8 cellular contexts compared by ENCODE assay signal in genomic region chr2:174248187-174248997, GRCh38. TPM values are rescaled to one million over a fixed set of nuclear protein-coding genes. Genes with fewer than 3 reads are reported as not detected.
A peak's percentile ranks its signal among the peaks of the same experiment; 100 is the strongest.
DNase-seq lines count a peak whose midpoint lies in the region; ATAC-seq and TF ChIP-seq lines count a peak whose summit lies in the region.

OLA1 (minus strand) TSS chr2:174248532; CDS start chr2:174246815, 1,717 bp downstream.

- DNase-seq in AML-193 (lab: John Stamatoyannopoulos, UW): peak; percentile 85 to 92
- peak; percentile 94 for DNase-seq in NCI-H460 (ENCODE audit: extremely low read depth, low read depth)
- DNase-seq in activated CD4-positive, CD25-positive, alpha-beta regulatory T cell treated with anti-CD3 and anti-CD28 coated beads, Interleukin-2, amount 50 U/mL, for 72 hours: peak; percentile 98
- DNase-seq in cerebellar cortex (ENCODE audit: low spot score): peak; percentile 91
- DNase-seq in islet precursor cell: peak; percentile 98
- peak; percentile 98 for DNase-seq in stimulated activated CD4-positive, alpha-beta T cell treated with anti-CD3 and anti-CD28 coated beads, Interleukin-12 subunit alpha, Interleukin-12 subunit beta, amount 100 ng/mL, for 4 hours

- peak; percentile 97 for ATAC-seq in HG03432 (IDR thresholded peaks at IDR 0.05; ENCODE audit: unreplicated experiment)

- peak; percentile 89 for TF ChIP-seq POLR2A in GM19193 (IDR thresholded peaks at IDR 0.05; ENCODE audit: extremely low read depth, insufficient read depth, insufficient read length)

RNA-seq across cellular contexts. Expression of gene OLA1, which starts in this region (rescaled TPM):
- total RNA-seq in NCI-H460 (2014; rRNA removed; shearing (Covaris generic)): 152 and 198 TPM in 2 replicates
- 93.6 and 101 TPM in 2 replicates for polyA plus RNA-seq in NCI-H460 (2014; cell fraction: nucleus; rRNA removed)

Comparison
In these comparisons a context has a peak if more than half of its experiments do, and no peak if none do; other contexts are left out.
1. Peak in every context shown above with its lines: DNase-seq and ATAC-seq.